In genomic region chr7:1030444-1031070, GRCh38 we compare ENCODE assay signal across 2 cellular contexts.
TF ChIP-seq lines count a peak whose summit lies in the region.

No MANE protein-coding gene starts in this region.

TF ChIP-seq in IMR-90, 13 proteins besides CTCF, POLR2A, EP300 and RAD21:
- no peak for TF ChIP-seq FOS (IDR thresholded peaks at IDR 0.05; ENCODE audit: low read depth, low read length)
- TF ChIP-seq NFE2L2 (IDR thresholded peaks at IDR 0.05; ENCODE audit: low read depth, low read length): no peak
- TF ChIP-seq USF2 (IDR thresholded peaks at IDR 0.05; ENCODE audit: low read depth, low read length): no peak
- TF ChIP-seq MAZ (IDR thresholded peaks at IDR 0.05; ENCODE audit: borderline replicate concordance, low read depth, low read length): no peak
- TF ChIP-seq BHLHE40 (IDR thresholded peaks at IDR 0.05; ENCODE audit: low read depth, low read length): no peak
- TF ChIP-seq RFX5 (IDR thresholded peaks at IDR 0.05; ENCODE audit: low read depth, low read length): no peak
- no peak for TF ChIP-seq MAFK (IDR thresholded peaks at IDR 0.05; ENCODE audit: low read depth, low read length)
- no peak for TF ChIP-seq CHD1 (IDR thresholded peaks at IDR 0.05; ENCODE audit: low read depth, low read length)
- TF ChIP-seq RCOR1 (IDR thresholded peaks at IDR 0.05; ENCODE audit: insufficient replicate concordance, low read length): no peak
- no peak for TF ChIP-seq SMC3 (IDR thresholded peaks at IDR 0.05; ENCODE audit: low read depth, low read length)
- TF ChIP-seq, protein P1, sequence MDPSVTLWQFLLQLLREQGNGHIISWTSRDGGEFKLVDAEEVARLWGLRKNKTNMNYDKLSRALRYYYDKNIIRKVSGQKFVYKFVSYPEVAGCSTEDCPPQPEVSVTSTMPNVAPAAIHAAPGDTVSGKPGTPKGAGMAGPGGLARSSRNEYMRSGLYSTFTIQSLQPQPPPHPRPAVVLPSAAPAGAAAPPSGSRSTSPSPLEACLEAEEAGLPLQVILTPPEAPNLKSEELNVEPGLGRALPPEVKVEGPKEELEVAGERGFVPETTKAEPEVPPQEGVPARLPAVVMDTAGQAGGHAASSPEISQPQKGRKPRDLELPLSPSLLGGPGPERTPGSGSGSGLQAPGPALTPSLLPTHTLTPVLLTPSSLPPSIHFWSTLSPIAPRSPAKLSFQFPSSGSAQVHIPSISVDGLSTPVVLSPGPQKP (IDR thresholded peaks at IDR 0.05; ENCODE audit: borderline replicate concordance, low read depth, low read length): no peak
- no peak for TF ChIP-seq MXI1 (IDR thresholded peaks at IDR 0.05; ENCODE audit: borderline replicate concordance, low read depth, low read length)
- no peak for TF ChIP-seq CEBPB (IDR thresholded peaks at IDR 0.05; ENCODE audit: low read depth, low read length)

TF ChIP-seq in SK-N-SH, 30 proteins besides CTCF, POLR2A, EP300 and RAD21:
- TF ChIP-seq GATA2 (CRISPR knock-in tag; IDR thresholded peaks at IDR 0.05) (no peak), RXRA (IDR thresholded peaks at IDR 0.05; ENCODE audit: borderline replicate concordance, low read depth) (no peak), MEF2A (IDR thresholded peaks at IDR 0.05; ENCODE audit: borderline replicate concordance, low read depth) (no peak), NRF1 (IDR thresholded peaks at IDR 0.05; ENCODE audit: low read depth, low read length) (no peak), POLR2AphosphoS5 (IDR thresholded peaks at IDR 0.05; ENCODE audit: low read depth, low read length) (no peak), RCOR1 (IDR thresholded peaks at IDR 0.05; ENCODE audit: low read length) (no peak), TEAD4 (IDR thresholded peaks at IDR 0.05; ENCODE audit: borderline replicate concordance, insufficient read depth) (no peak), MAX (IDR thresholded peaks at IDR 0.05; ENCODE audit: low read depth) (no peak), SIN3A (IDR thresholded peaks at IDR 0.05; ENCODE audit: borderline replicate concordance, low read depth, low read length) (no peak), USF1 (IDR thresholded peaks at IDR 0.05; ENCODE audit: borderline replicate concordance, low read depth) (no peak)
